ENCODE assay signal across 9 cellular contexts in the genomic region with DNA sequence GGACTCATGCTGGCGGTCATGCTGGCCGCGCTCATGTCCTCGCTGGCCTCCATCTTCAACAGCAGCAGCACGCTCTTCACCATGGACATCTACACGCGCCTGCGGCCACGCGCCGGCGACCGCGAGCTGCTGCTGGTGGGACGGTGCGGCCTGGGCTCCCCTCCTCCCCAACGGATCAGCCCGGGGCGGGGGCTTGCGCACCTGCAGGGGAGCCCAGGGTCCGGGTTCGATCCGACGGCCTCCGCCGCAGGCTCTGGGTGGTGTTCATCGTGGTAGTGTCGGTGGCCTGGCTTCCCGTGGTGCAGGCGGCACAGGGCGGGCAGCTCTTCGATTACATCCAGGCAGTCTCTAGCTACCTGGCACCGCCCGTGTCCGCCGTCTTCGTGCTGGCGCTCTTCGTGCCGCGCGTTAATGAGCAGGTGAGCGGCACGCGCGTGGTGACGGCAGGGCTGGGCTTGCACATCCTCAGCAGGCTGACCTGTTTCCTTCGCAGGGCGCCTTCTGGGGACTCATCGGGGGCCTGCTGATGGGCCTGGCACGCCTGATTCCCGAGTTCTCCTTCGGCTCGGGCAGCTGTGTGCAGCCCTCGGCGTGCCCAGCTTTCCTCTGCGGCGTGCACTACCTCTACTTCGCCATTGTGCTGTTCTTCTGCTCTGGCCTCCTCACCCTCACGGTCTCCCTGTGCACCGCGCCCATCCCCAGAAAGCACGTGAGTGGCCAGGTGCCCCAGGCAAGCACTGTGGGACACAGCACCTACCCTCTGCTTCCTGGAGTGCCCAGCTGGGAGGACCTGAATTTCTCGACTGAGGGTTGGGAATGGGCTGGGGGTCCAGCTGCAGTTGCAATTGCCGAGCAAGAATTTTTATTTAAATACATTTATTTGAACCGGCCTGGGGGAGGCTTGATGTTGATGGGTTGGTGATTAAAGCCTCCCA. TPM values are rescaled to one million over a fixed set of nuclear protein-coding genes. Genes with fewer than 3 reads are reported as not detected.
DNase-seq lines count a peak whose midpoint lies in the region; ATAC-seq and TF ChIP-seq lines count a peak whose summit lies in the region.
"Had no signal": no experiment of that assay in that cellular context is flagged by ENCODE, and none has a peak within 500 bp of the region (broad histone marks: within the 10 kb centered on the region; RNA-seq: fewer than 3 reads in every experiment).

No MANE protein-coding gene starts in this region.

- intact Hi-C loops in prostate gland (cut with DNase I): no loop called here

- no peaks in the 10 kb centered on the region for H3K27me3 ChIP-seq in prostate gland (replicated peaks; ENCODE audit: insufficient read depth)

- H3K4me3 Mint-ChIP-seq in glutamatergic neuron (ENCODE audit: unreplicated experiment): no peak overlapping the region

- peaks cover 3 to 11% of the 10 kb centered on the region in 2 donors for H3K36me3 ChIP-seq in prostate gland

- TF ChIP-seq CTCF in glutamatergic neuron (IDR thresholded peaks at IDR 0.05; ENCODE audit: partially characterized antibody, unreplicated experiment) (no peak), prostate gland (IDR thresholded peaks at IDR 0.05) (no peak)

- TF ChIP-seq POLR2A in prostate gland (IDR thresholded peaks at IDR 0.05): no peak

- peak; percentile 11 for ATAC-seq in SK-N-SH treated with all-trans-retinoic acid at 6 μM for 48 hours
- no peak for ATAC-seq in HG02840 (IDR thresholded peaks at IDR 0.05; ENCODE audit: low FRiP score, unreplicated experiment)

- H3K36me3 Mint-ChIP-seq in glutamatergic neuron (ENCODE audit: unreplicated experiment): peaks cover 19% of the 10 kb centered on the region

- no peaks in the 10 kb centered on the region for H3K9me3 ChIP-seq in prostate gland

- 44% methylated on average over 62 of the region's 66 CpGs for WGBS in prostate gland

- H3K9me3 Mint-ChIP-seq in glutamatergic neuron (ENCODE audit: unreplicated experiment): peaks cover 12% of the 10 kb centered on the region

- DNase-seq in Daoy (ENCODE audit: low read depth) (peak; percentile 23), glutamatergic neuron (peak; percentile 29), prostate gland (ENCODE audit: low spot score) (no peak), RKO (ENCODE audit: low spot score) (no peak), GM19240 (ENCODE audit: insufficient read length, low spot score) (no peak), T-helper 9 cell (no peak)
- DNase-seq: activated gamma-delta T cell had no signal

- H3K27ac Mint-ChIP-seq in glutamatergic neuron (ENCODE audit: unreplicated experiment): no peak overlapping the region

- no peak overlapping the region for H3K27ac ChIP-seq in prostate gland

- peaks cover 30% of the 10 kb centered on the region for H3K27me3 Mint-ChIP-seq in glutamatergic neuron (ENCODE audit: unreplicated experiment)

- H3K4me3 ChIP-seq in prostate gland: peak overlapping the region; percentile 34 to 36

- no peaks in the 10 kb centered on the region for H3K4me1 Mint-ChIP-seq in glutamatergic neuron (ENCODE audit: low read depth, unreplicated experiment)

- no peaks in the 10 kb centered on the region for H3K4me1 ChIP-seq in prostate gland (replicated peaks)

TF ChIP-seq in SK-N-SH treated with all-trans-retinoic acid at 6 μM for 48 hours, 23 proteins besides CTCF, POLR2A, EP300 and RAD21:
- TF ChIP-seq RARB (CRISPR knock-in tag; IDR thresholded peaks at IDR 0.05): no peak
- TF ChIP-seq ISL1 (CRISPR knock-in tag; IDR thresholded peaks at IDR 0.05): no peak
- TF ChIP-seq, protein P1, sequence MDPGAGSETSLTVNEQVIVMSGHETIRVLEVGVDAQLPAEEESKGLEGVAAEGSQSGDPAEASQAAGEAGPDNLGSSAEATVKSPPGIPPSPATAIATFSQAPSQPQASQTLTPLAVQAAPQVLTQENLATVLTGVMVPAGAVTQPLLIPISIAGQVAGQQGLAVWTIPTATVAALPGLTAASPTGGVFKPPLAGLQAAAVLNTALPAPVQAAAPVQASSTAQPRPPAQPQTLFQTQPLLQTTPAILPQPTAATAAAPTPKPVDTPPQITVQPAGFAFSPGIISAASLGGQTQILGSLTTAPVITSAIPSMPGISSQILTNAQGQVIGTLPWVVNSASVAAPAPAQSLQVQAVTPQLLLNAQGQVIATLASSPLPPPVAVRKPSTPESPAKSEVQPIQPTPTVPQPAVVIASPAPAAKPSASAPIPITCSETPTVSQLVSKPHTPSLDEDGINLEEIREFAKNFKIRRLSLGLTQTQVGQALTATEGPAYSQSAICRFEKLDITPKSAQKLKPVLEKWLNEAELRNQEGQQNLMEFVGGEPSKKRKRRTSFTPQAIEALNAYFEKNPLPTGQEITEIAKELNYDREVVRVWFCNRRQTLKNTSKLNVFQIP (CRISPR knock-in tag; IDR thresholded peaks at IDR 0.05; ENCODE audit: borderline replicate concordance, low read depth): no peak
- no peak for TF ChIP-seq ZNF565 (CRISPR knock-in tag; conservative IDR thresholded peaks at IDR 0.05; ENCODE audit: low read depth)
- TF ChIP-seq TOX (CRISPR knock-in tag; IDR thresholded peaks at IDR 0.05; ENCODE audit: borderline replicate concordance): no peak
- TF ChIP-seq, protein P2, sequence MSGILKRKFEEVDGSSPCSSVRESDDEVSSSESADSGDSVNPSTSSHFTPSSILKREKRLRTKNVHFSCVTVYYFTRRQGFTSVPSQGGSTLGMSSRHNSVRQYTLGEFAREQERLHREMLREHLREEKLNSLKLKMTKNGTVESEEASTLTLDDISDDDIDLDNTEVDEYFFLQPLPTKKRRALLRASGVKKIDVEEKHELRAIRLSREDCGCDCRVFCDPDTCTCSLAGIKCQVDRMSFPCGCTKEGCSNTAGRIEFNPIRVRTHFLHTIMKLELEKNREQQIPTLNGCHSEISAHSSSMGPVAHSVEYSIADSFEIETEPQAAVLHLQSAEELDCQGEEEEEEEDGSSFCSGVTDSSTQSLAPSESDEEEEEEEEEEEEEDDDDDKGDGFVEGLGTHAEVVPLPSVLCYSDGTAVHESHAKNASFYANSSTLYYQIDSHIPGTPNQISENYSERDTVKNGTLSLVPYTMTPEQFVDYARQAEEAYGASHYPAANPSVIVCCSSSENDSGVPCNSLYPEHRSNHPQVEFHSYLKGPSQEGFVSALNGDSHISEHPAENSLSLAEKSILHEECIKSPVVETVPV (CRISPR knock-in tag; IDR thresholded peaks at IDR 0.05): no peak
- TF ChIP-seq ZFP30 (CRISPR knock-in tag; IDR thresholded peaks at IDR 0.05): no peak
- TF ChIP-seq ESRRG (CRISPR knock-in tag; IDR thresholded peaks at IDR 0.05): no peak
- TF ChIP-seq, protein P3, sequence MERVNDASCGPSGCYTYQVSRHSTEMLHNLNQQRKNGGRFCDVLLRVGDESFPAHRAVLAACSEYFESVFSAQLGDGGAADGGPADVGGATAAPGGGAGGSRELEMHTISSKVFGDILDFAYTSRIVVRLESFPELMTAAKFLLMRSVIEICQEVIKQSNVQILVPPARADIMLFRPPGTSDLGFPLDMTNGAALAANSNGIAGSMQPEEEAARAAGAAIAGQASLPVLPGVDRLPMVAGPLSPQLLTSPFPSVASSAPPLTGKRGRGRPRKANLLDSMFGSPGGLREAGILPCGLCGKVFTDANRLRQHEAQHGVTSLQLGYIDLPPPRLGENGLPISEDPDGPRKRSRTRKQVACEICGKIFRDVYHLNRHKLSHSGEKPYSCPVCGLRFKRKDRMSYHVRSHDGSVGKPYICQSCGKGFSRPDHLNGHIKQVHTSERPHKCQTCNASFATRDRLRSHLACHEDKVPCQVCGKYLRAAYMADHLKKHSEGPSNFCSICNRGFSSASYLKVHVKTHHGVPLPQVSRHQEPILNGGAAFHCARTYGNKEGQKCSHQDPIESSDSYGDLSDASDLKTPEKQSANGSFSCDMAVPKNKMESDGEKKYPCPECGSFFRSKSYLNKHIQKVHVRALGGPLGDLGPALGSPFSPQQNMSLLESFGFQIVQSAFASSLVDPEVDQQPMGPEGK (CRISPR knock-in tag; IDR thresholded peaks at IDR 0.05; ENCODE audit: borderline replicate concordance): no peak
- TF ChIP-seq BACH2 (CRISPR knock-in tag; IDR thresholded peaks at IDR 0.05; ENCODE audit: borderline replicate concordance): no peak
- no peak for TF ChIP-seq PPARA (CRISPR knock-in tag; IDR thresholded peaks at IDR 0.05; ENCODE audit: borderline replicate concordance)
- TF ChIP-seq CSDC2 (CRISPR knock-in tag; IDR thresholded peaks at IDR 0.05): no peak
- no peak for TF ChIP-seq ZFP3 (CRISPR knock-in tag; IDR thresholded peaks at IDR 0.05)
- TF ChIP-seq OSR1 (CRISPR knock-in tag; IDR thresholded peaks at IDR 0.05): no peak
- no peak for TF ChIP-seq ZNF8 (CRISPR knock-in tag; IDR thresholded peaks at IDR 0.05)
- TF ChIP-seq ZC3H10 (CRISPR knock-in tag; IDR thresholded peaks at IDR 0.05): no peak
- TF ChIP-seq ZNF70 (CRISPR knock-in tag; IDR thresholded peaks at IDR 0.05): no peak
- TF ChIP-seq SNAI2 (CRISPR knock-in tag; IDR thresholded peaks at IDR 0.05): no peak
- TF ChIP-seq TCF4 (CRISPR knock-in tag; IDR thresholded peaks at IDR 0.05; ENCODE audit: borderline replicate concordance): no peak
- TF ChIP-seq, protein P4, sequence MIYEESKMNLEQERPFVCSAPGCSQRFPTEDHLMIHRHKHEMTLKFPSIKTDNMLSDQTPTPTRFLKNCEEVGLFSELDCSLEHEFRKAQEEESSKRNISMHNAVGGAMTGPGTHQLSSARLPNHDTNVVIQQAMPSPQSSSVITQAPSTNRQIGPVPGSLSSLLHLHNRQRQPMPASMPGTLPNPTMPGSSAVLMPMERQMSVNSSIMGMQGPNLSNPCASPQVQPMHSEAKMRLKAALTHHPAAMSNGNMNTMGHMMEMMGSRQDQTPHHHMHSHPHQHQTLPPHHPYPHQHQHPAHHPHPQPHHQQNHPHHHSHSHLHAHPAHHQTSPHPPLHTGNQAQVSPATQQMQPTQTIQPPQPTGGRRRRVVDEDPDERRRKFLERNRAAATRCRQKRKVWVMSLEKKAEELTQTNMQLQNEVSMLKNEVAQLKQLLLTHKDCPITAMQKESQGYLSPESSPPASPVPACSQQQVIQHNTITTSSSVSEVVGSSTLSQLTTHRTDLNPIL (CRISPR knock-in tag; IDR thresholded peaks at IDR 0.05; ENCODE audit: low read depth): no peak

RNA-seq across cellular contexts. Expression of a gene that starts 6.0 kb away (rescaled TPM):
- total RNA-seq in Daoy (2014; rRNA removed; shearing (Covaris generic)): not detected in 2 replicates
- total RNA-seq in glutamatergic neuron (ENCODE audit: unreplicated experiment) (not detected), prostate gland (under 1 TPM; 0.55 to 0.62 TPM)

RNA-seq across cellular contexts. Expression of a gene that starts 16.9 kb away (rescaled TPM):
- 20.7 and 22.9 TPM in 2 replicates for total RNA-seq in Daoy (2014; rRNA removed; shearing (Covaris generic))
- total RNA-seq in glutamatergic neuron (ENCODE audit: unreplicated experiment) (19.2 TPM), prostate gland (100 to 1,000 TPM in 1 of 2 donors, 10 to 100 TPM in 1; 62.0 to 115 TPM)

RNA-seq across cellular contexts. Expression of a gene that starts 19.3 kb away (rescaled TPM):
- 33.3 and 35.3 TPM in 2 replicates for total RNA-seq in Daoy (2014; rRNA removed; shearing (Covaris generic))
- total RNA-seq in glutamatergic neuron (ENCODE audit: unreplicated experiment) (48.7 TPM), prostate gland (100 to 1,000 TPM; 142 to 153 TPM)

RNA-seq across cellular contexts. Expression of a gene that starts 29.6 kb away (rescaled TPM):
- 13.7 and 16.1 TPM in 2 replicates for total RNA-seq in Daoy (2014; rRNA removed; shearing (Covaris generic))
- total RNA-seq in glutamatergic neuron (ENCODE audit: unreplicated experiment) (15.8 TPM), prostate gland (10 to 100 TPM; 10.0 to 20.3 TPM)

RNA-seq across cellular contexts. Expression of a gene that starts 38.8 kb away (rescaled TPM):
- total RNA-seq in Daoy (2014; rRNA removed; shearing (Covaris generic)): not detected in 2 replicates
- total RNA-seq in glutamatergic neuron (ENCODE audit: unreplicated experiment) (not detected), prostate gland (not detected)

Comparison
In these comparisons a context has a peak if more than half of its experiments do, and no peak if none do; other contexts are left out.
1. DNase-seq: peak in Daoy (single experiment) and glutamatergic neuron (single experiment); none in prostate gland (single experiment), RKO (single experiment), GM19240 (single experiment) and T-helper 9 cell (single experiment).